ENCODE assay signal across 22 cellular contexts in the genomic region with DNA sequence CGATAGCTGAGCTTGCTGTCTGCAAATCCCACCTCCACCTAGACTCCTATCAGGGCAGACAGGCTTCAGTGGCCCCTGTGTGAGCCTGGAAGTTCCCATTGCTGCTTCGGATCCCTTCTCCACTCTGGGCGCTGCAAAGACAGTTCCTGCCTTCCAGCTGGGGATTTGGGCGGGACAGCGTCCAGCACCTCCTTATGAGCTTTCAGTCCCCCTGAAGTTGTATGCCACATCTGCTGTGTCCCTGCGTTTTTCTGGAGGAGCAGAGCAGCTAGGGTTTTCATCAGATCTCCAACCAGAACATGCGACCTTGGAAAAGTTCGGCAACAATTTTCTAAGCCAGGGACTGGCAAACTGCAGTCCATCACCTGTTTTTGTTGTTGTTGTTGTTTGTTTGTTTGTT. TPM values are rescaled to one million over a fixed set of nuclear protein-coding genes. Genes with fewer than 3 reads are reported as not detected.
A peak's percentile ranks its signal among the peaks of the same experiment; 100 is the strongest.
DNase-seq lines count a peak whose midpoint lies in the region; ATAC-seq and TF ChIP-seq lines count a peak whose summit lies in the region.
"Had no signal": no experiment of that assay in that cellular context is flagged by ENCODE, and none has a peak within 500 bp of the region (broad histone marks: within the 10 kb centered on the region; RNA-seq: fewer than 3 reads in every experiment).

No MANE protein-coding gene starts in this region.

- peak overlapping the region; percentile 84 for H3K27ac Mint-ChIP-seq in activated CD4-positive, alpha-beta T cell treated with anti-CD3 and anti-CD28 coated beads, Interleukin-2, amount 10 ng/mL, durations not matched to agents 24 days and 14 days
- H3K27ac Mint-ChIP-seq in CD4-positive, alpha-beta T cell, result peak overlapping the region; percentile 80
- H3K27ac Mint-ChIP-seq: natural killer cell had no signal

- H3K79me2 ChIP-seq in OCI-LY3 (ENCODE audit: low read length), result no peaks in the 10 kb centered on the region

- peaks cover 2% of the 10 kb centered on the region for H3K4me1 Mint-ChIP-seq in activated CD4-positive, alpha-beta T cell treated with anti-CD3 and anti-CD28 coated beads, Interleukin-2, amount 10 ng/mL, durations not matched to agents 24 days and 14 days
- peaks cover 30% of the 10 kb centered on the region for H3K4me1 Mint-ChIP-seq in CD4-positive, alpha-beta T cell (ENCODE audit: low read depth)

- no peaks in the 10 kb centered on the region for H3K27me3 Mint-ChIP-seq in activated CD4-positive, alpha-beta T cell treated with anti-CD3 and anti-CD28 coated beads, Interleukin-2, amount 10 ng/mL, durations not matched to agents 24 days and 14 days
- H3K27me3 Mint-ChIP-seq in CD4-positive, alpha-beta T cell, result no peaks in the 10 kb centered on the region

- no peak for ATAC-seq in CD4-positive, alpha-beta T cell (ENCODE audit: poor library complexity)
- no peak for ATAC-seq in activated CD4-positive, CD25-positive, alpha-beta regulatory T cell treated with anti-CD3 and anti-CD28 coated beads, Interleukin-2, amount 50 U/mL, for 24 hours
- ATAC-seq in HG03432 (IDR thresholded peaks at IDR 0.05; ENCODE audit: unreplicated experiment) (no peak), HG02884 (IDR thresholded peaks at IDR 0.05; ENCODE audit: unreplicated experiment) (no peak)
- ATAC-seq: heart left ventricle, left colon, natural killer cell had no signal

- H3K4me1 ChIP-seq in OCI-LY3 (ENCODE audit: low read length), result peaks cover 21% of the 10 kb centered on the region
- H3K4me1 ChIP-seq in effector memory CD4-positive, alpha-beta T cell (ENCODE audit: control insufficient read depth, insufficient read depth, low read length, poor library complexity, severe bottlenecking), result peaks cover 8% of the 10 kb centered on the region
- H3K4me1 ChIP-seq: HAP-1, upper lobe of left lung had no signal

- peaks cover 33% of the 10 kb centered on the region for H3K36me3 Mint-ChIP-seq in activated CD4-positive, alpha-beta T cell treated with anti-CD3 and anti-CD28 coated beads, Interleukin-2, amount 10 ng/mL, durations not matched to agents 24 days and 14 days (ENCODE audit: low read depth)
- H3K36me3 Mint-ChIP-seq in CD4-positive, alpha-beta T cell (ENCODE audit: low read depth), result peaks cover 89% of the 10 kb centered on the region
- H3K36me3 Mint-ChIP-seq: natural killer cell had no signal

- no peaks in the 10 kb centered on the region for H3K27me3 ChIP-seq in CD4-positive, alpha-beta T cell (ENCODE audit: control insufficient read depth, insufficient read depth, low read length)
- 0 out of 2 replicates have a peak, but pooled peaks cover 3% of the 10 kb centered on the region for H3K27me3 ChIP-seq in OCI-LY3 (ENCODE audit: low read depth, low read length)
- H3K27me3 ChIP-seq in effector memory CD4-positive, alpha-beta T cell (replicated peaks; ENCODE audit: control insufficient read depth, insufficient read depth, low read length, poor library complexity, severe bottlenecking), result no peaks in the 10 kb centered on the region
- H3K27me3 ChIP-seq: dorsolateral prefrontal cortex, heart left ventricle, stomach, upper lobe of left lung had no signal

- POLR2A ChIA-PET in CD4-positive, alpha-beta T cell (lab: Charles Lee), result interaction anchor here (1.0 to 1.7 kb wide), 3 partner anchors 8 to 38 kb away, joined by 3 to 7 read pairs (median 4); partner anchors contain the start of gene ARHGEF18

- H3K4me2 ChIP-seq in OCI-LY3 (ENCODE audit: low read length), result peak overlapping the region; percentile 81
- H3K4me2 ChIP-seq: SK-N-SH had no signal

- H3K27ac ChIP-seq in CD4-positive, alpha-beta T cell (ENCODE audit: low read depth, low read length), result no peak overlapping the region
- H3K27ac ChIP-seq in OCI-LY3 (ENCODE audit: low read length), result no peak overlapping the region
- H3K27ac ChIP-seq in effector memory CD4-positive, alpha-beta T cell (ENCODE audit: insufficient read depth, low read length, poor library complexity, severe bottlenecking), result peak overlapping the region; percentile 26
- H3K27ac ChIP-seq: dorsolateral prefrontal cortex, epithelial cell of prostate, upper lobe of left lung had no signal

- no peaks in the 10 kb centered on the region for H3K36me3 ChIP-seq in OCI-LY3 (replicated peaks; ENCODE audit: low read depth, low read length)
- peaks cover 71% of the 10 kb centered on the region for H3K36me3 ChIP-seq in effector memory CD4-positive, alpha-beta T cell (ENCODE audit: control insufficient read depth, insufficient read depth, low read length)
- H3K36me3 ChIP-seq: HAP-1 had no signal

- no peak for DNase-seq in activated CD4-positive, alpha-beta T cell treated with anti-CD3 and anti-CD28 coated beads, Interleukin-2, amount 10 ng/mL, durations not matched to agents 24 days and 14 days
- no peak for DNase-seq in activated CD4-positive, alpha-beta T cell treated with anti-CD3 and anti-CD28 coated beads, Interleukin-2, amount 50 U/mL, for 48 hours
- no peak for DNase-seq in CD4-positive, alpha-beta T cell
- DNase-seq in effector memory CD4-positive, alpha-beta T cell, result no peak
- DNase-seq: activated gamma-delta T cell treated with Interleukin-2 at 50 U/mL for 16 hours, AML-193, Calu3, dorsolateral prefrontal cortex, heart left ventricle, left colon, natural killer cell, NCI-H187, retina, SK-N-SH, stomach had no signal

- CTCF ChIA-PET in CD4-positive, alpha-beta T cell (lab: Charles Lee), result interaction anchor here (0.7 to 1.9 kb wide), 3 partner anchors 32 to 46 kb away, joined by 3 to 9 read pairs (median 4); no protein-coding TSS in a partner anchor

- H3K4me3 Mint-ChIP-seq in activated CD4-positive, alpha-beta T cell treated with anti-CD3 and anti-CD28 coated beads, Interleukin-2, amount 10 ng/mL, durations not matched to agents 24 days and 14 days, result no peak overlapping the region
- H3K4me3 Mint-ChIP-seq in CD4-positive, alpha-beta T cell, result no peak overlapping the region
- H3K4me3 Mint-ChIP-seq: natural killer cell had no signal

- H2AFZ ChIP-seq in OCI-LY3 (ENCODE audit: low read depth, low read length), result no peak overlapping the region

- H3K4me3 ChIP-seq in OCI-LY3 (ENCODE audit: low read length), result peak overlapping the region; percentile 72
- no peak overlapping the region for H3K4me3 ChIP-seq in effector memory CD4-positive, alpha-beta T cell (ENCODE audit: insufficient read depth, low read depth, low read length, poor library complexity, severe bottlenecking)
- H3K4me3 ChIP-seq: dorsolateral prefrontal cortex, HAP-1, heart left ventricle, stomach, upper lobe of left lung had no signal

- no peaks in the 10 kb centered on the region for H4K20me1 ChIP-seq in OCI-LY3 (ENCODE audit: insufficient read depth, low read length)

- 0 out of 2 replicates have a peak overlapping the region, but pooled peaks have one; percentile 17 for H3K9ac ChIP-seq in OCI-LY3 (ENCODE audit: low read length)
- H3K9ac ChIP-seq: SK-N-SH had no signal

- intact Hi-C loops in activated CD4-positive, alpha-beta T cell treated with anti-CD3 and anti-CD28 coated beads, Interleukin-2, amount 10 ng/mL, durations not matched to agents 24 days and 14 days (cut with micrococcal nuclease), result no loop called here
- intact Hi-C loops in CD4-positive, alpha-beta T cell (cut with DNase I, micrococcal nuclease), result no loop called here

- H3K9me3 Mint-ChIP-seq in activated CD4-positive, alpha-beta T cell treated with anti-CD3 and anti-CD28 coated beads, Interleukin-2, amount 10 ng/mL, durations not matched to agents 24 days and 14 days, result no peaks in the 10 kb centered on the region
- no peaks in the 10 kb centered on the region for H3K9me3 Mint-ChIP-seq in CD4-positive, alpha-beta T cell
- H3K9me3 Mint-ChIP-seq: natural killer cell had no signal

- no peaks in the 10 kb centered on the region for H3K9me3 ChIP-seq in CD4-positive, alpha-beta T cell (ENCODE audit: control insufficient read depth, low read length)
- H3K9me3 ChIP-seq in OCI-LY3 (ENCODE audit: insufficient read depth, low read length), result no peaks in the 10 kb centered on the region
- H3K9me3 ChIP-seq in effector memory CD4-positive, alpha-beta T cell (ENCODE audit: control insufficient read depth, low read length), result no peaks in the 10 kb centered on the region
- H3K9me3 ChIP-seq: HAP-1, heart left ventricle, SK-N-SH, stomach, upper lobe of left lung had no signal

- no peak for TF ChIP-seq CTCF in CD4-positive, alpha-beta T cell (IDR thresholded peaks at IDR 0.05)
- TF ChIP-seq CTCF in OCI-LY3 (IDR thresholded peaks at IDR 0.05; ENCODE audit: low read depth, low read length), result no peak

RNA-seq across cellular contexts. Expression of gene ARHGEF18, which starts 38.0 kb away (rescaled TPM):
- 30.6 and 34.8 TPM in 2 replicates for total RNA-seq in activated CD4-positive, alpha-beta T cell treated with anti-CD3 and anti-CD28 coated beads, Interleukin-2, amount 10 ng/mL, durations not matched to agents 24 days and 14 days
- 100 to 1,000 TPM; 121 TPM for total RNA-seq in CD4-positive, alpha-beta T cell
